ENCODE assay signal across 8 cellular contexts in genomic region chr12:100163416-100164152, GRCh38. TPM values are rescaled to one million over a fixed set of nuclear protein-coding genes. Genes with fewer than 3 reads are reported as not detected.
A peak's percentile ranks its signal among the peaks of the same experiment; 100 is the strongest.
DNase-seq lines count a peak whose midpoint lies in the region; ATAC-seq, FAIRE-seq and TF ChIP-seq lines count a peak whose summit lies in the region.

No MANE protein-coding gene starts in this region.

- H3K4me3 Mint-ChIP-seq in activated T-cell treated with anti-CD3 and anti-CD28 coated beads, Interleukin-2, amount 50 U/mL, for 72 hours = peak overlapping the region; percentile 72
- H3K4me3 Mint-ChIP-seq in natural killer cell treated with Interleukin-12 subunit alpha and Interleukin-12 subunit beta and Interleukin-15 and Interleukin-18, amount 100 ng/mL, for 72 hours = peak overlapping the region; percentile 32
- peak overlapping the region; percentile 52 for H3K4me3 Mint-ChIP-seq in stimulated activated naive CD8-positive, alpha-beta T cell treated with anti-CD3 and anti-CD28 coated beads, Interleukin-15, Interleukin-2, amounts not matched to agents 100 ng/mL and 50 ng/mL, for 24 hours

- peaks cover 18% of the 10 kb centered on the region for H3K4me1 ChIP-seq in PC-9 (replicated peaks; ENCODE audit: insufficient read depth)

- peak overlapping the region; percentile 80 for H2AFZ ChIP-seq in PC-9

- H3K27ac ChIP-seq in PC-9 = no peak overlapping the region

- DNase-seq in D721Med (ENCODE audit: insufficient read length, low spot score) (peak; percentile 48), HuH-7.5 (ENCODE audit: low spot score) (peak; percentile 33), PC-9 (peak; percentile 64 to 77), fibroblast of gingiva (ENCODE audit: low read depth) (peak; percentile 44)
- peak; percentile 70 to 75 for DNase-seq in activated T-cell treated with anti-CD3 and anti-CD28 coated beads, Interleukin-2, amount 50 U/mL, for 72 hours
- DNase-seq in natural killer cell treated with Interleukin-12 subunit alpha and Interleukin-12 subunit beta and Interleukin-15 and Interleukin-18, amount 100 ng/mL, for 72 hours (ENCODE audit: low spot score) = peak; percentile 74

- peak overlapping the region; percentile 49 for H3K4me3 ChIP-seq in PC-9

- H3K27me3 ChIP-seq in PC-9 (ENCODE audit: insufficient read depth, low read depth) = no peaks in the 10 kb centered on the region

- no peaks in the 10 kb centered on the region for H3K79me2 ChIP-seq in PC-9 (ENCODE audit: low read depth)

- H3K27ac Mint-ChIP-seq in activated T-cell treated with anti-CD3 and anti-CD28 coated beads, Interleukin-2, amount 50 U/mL, for 72 hours = no peak overlapping the region
- H3K27ac Mint-ChIP-seq in natural killer cell treated with Interleukin-12 subunit alpha and Interleukin-12 subunit beta and Interleukin-15 and Interleukin-18, amount 100 ng/mL, for 72 hours = no peak overlapping the region
- no peak overlapping the region for H3K27ac Mint-ChIP-seq in stimulated activated naive CD8-positive, alpha-beta T cell treated with anti-CD3 and anti-CD28 coated beads, Interleukin-15, Interleukin-2, amounts not matched to agents 100 ng/mL and 50 ng/mL, for 24 hours

- FAIRE-seq in D721Med (lab: Jason Lieb, UNC) = no peak

- peak overlapping the region; percentile 80 for H3K4me2 ChIP-seq in PC-9

- POLR2A ChIA-PET in PC-9 (lab: Charles Lee; ENCODE audit: unreplicated experiment) = interaction anchor here (0.6 kb wide), 1 partner anchor 14 kb away, joined by 6 read pairs; no protein-coding TSS in a partner anchor

- BruUV-seq in PC-9 (replicated peaks; lab: Mats Ljungman, UMichigan) = no TSS peak

- H3K9me3 ChIP-seq in PC-9 (ENCODE audit: insufficient read depth, low read depth) = peaks cover 5% of the 10 kb centered on the region; the same call in 1 of the 2 replicates

- intact Hi-C loops in PC-9 (cut with micrococcal nuclease; ENCODE audit: unreplicated experiment) = no loop called here

- no peaks in the 10 kb centered on the region for H3F3A ChIP-seq in PC-9 (ENCODE audit: insufficient read depth, low read depth)

- peaks cover 12% of the 10 kb centered on the region for H3K4me1 Mint-ChIP-seq in activated T-cell treated with anti-CD3 and anti-CD28 coated beads, Interleukin-2, amount 50 U/mL, for 72 hours (ENCODE audit: low read depth)
- H3K4me1 Mint-ChIP-seq in natural killer cell treated with Interleukin-12 subunit alpha and Interleukin-12 subunit beta and Interleukin-15 and Interleukin-18, amount 100 ng/mL, for 72 hours (ENCODE audit: low read depth in 2 of 2) = peaks cover 5 to 9% of the 10 kb centered on the region in 2 donors
- peaks cover 10% of the 10 kb centered on the region for H3K4me1 Mint-ChIP-seq in stimulated activated naive CD8-positive, alpha-beta T cell treated with anti-CD3 and anti-CD28 coated beads, Interleukin-15, Interleukin-2, amounts not matched to agents 100 ng/mL and 50 ng/mL, for 24 hours (ENCODE audit: low read depth)

- CTCF ChIA-PET in PC-9 (lab: Charles Lee) = interaction anchor here (0.6 to 0.7 kb wide), 3 partner anchors 9 to 68 kb away, joined by 3 read pairs; no protein-coding TSS in a partner anchor

- H3K27me3 Mint-ChIP-seq in activated T-cell treated with anti-CD3 and anti-CD28 coated beads, Interleukin-2, amount 50 U/mL, for 72 hours (ENCODE audit: low read depth) = no peaks in the 10 kb centered on the region
- H3K27me3 Mint-ChIP-seq in natural killer cell treated with Interleukin-12 subunit alpha and Interleukin-12 subunit beta and Interleukin-15 and Interleukin-18, amount 100 ng/mL, for 72 hours = no peaks in the 10 kb centered on the region
- no peaks in the 10 kb centered on the region for H3K27me3 Mint-ChIP-seq in stimulated activated naive CD8-positive, alpha-beta T cell treated with anti-CD3 and anti-CD28 coated beads, Interleukin-15, Interleukin-2, amounts not matched to agents 100 ng/mL and 50 ng/mL, for 24 hours

- no peaks in the 10 kb centered on the region for H3K9me2 ChIP-seq in PC-9 (ENCODE audit: insufficient read depth)

- H3K36me3 ChIP-seq in PC-9 (ENCODE audit: low read depth) = no peaks in the 10 kb centered on the region

- no peaks in the 10 kb centered on the region for H4K20me1 ChIP-seq in PC-9 (ENCODE audit: insufficient read depth)

- TF ChIP-seq CTCF in D721Med (IDR thresholded peaks at IDR 0.05; ENCODE audit: insufficient read depth, missing control alignments) = no peak
- no peak; the same call in 1 of the 2 replicates for TF ChIP-seq CTCF in PC-9 (conservative IDR thresholded peaks at IDR 0.05)

- H3K36me3 Mint-ChIP-seq in activated T-cell treated with anti-CD3 and anti-CD28 coated beads, Interleukin-2, amount 50 U/mL, for 72 hours (ENCODE audit: insufficient read depth in 2 of 2) = no peaks in the 10 kb centered on the region
- no peaks in the 10 kb centered on the region for H3K36me3 Mint-ChIP-seq in natural killer cell treated with Interleukin-12 subunit alpha and Interleukin-12 subunit beta and Interleukin-15 and Interleukin-18, amount 100 ng/mL, for 72 hours
- H3K36me3 Mint-ChIP-seq in stimulated activated naive CD8-positive, alpha-beta T cell treated with anti-CD3 and anti-CD28 coated beads, Interleukin-15, Interleukin-2, amounts not matched to agents 100 ng/mL and 50 ng/mL, for 24 hours (ENCODE audit: low read depth) = no peaks in the 10 kb centered on the region

- no peaks in the 10 kb centered on the region for H3K9me3 Mint-ChIP-seq in activated T-cell treated with anti-CD3 and anti-CD28 coated beads, Interleukin-2, amount 50 U/mL, for 72 hours
- no peaks in the 10 kb centered on the region for H3K9me3 Mint-ChIP-seq in natural killer cell treated with Interleukin-12 subunit alpha and Interleukin-12 subunit beta and Interleukin-15 and Interleukin-18, amount 100 ng/mL, for 72 hours
- no peaks in the 10 kb centered on the region for H3K9me3 Mint-ChIP-seq in stimulated activated naive CD8-positive, alpha-beta T cell treated with anti-CD3 and anti-CD28 coated beads, Interleukin-15, Interleukin-2, amounts not matched to agents 100 ng/mL and 50 ng/mL, for 24 hours

- peak; percentile 100 for ATAC-seq in GM21576 (IDR thresholded peaks at IDR 0.05; ENCODE audit: unreplicated experiment)
- ATAC-seq in activated T-cell treated with anti-CD3 and anti-CD28 coated beads, Interleukin-2, amount 50 U/mL, for 72 hours (replicated peaks in 1 of 2) = peak; percentile 100
- peak; percentile 91 to 97 for ATAC-seq in natural killer cell treated with Interleukin-12 subunit alpha and Interleukin-12 subunit beta and Interleukin-15 and Interleukin-18, amount 100 ng/mL, for 72 hours

RNA-seq across cellular contexts. Expression of gene BLTP3B, which starts 20.9 kb away (rescaled TPM):
- total RNA-seq in PC-9 (2021) = 15.2 and 19.8 TPM in 2 replicates
- 10 to 100 TPM; 44.7 to 48.9 TPM for total RNA-seq in activated T-cell treated with anti-CD3 and anti-CD28 coated beads, Interleukin-2, amount 50 U/mL, for 72 hours
- 10 to 100 TPM; 34.2 to 44.6 TPM for total RNA-seq in natural killer cell treated with Interleukin-12 subunit alpha and Interleukin-12 subunit beta and Interleukin-15 and Interleukin-18, amount 100 ng/mL, for 72 hours

RNA-seq across cellular contexts. Expression of gene ACTR6, which starts 37.0 kb away (rescaled TPM):
- total RNA-seq in PC-9 (2021) = 22.4 and 26.9 TPM in 2 replicates
- 10 to 100 TPM; 32.7 to 37.1 TPM for total RNA-seq in activated T-cell treated with anti-CD3 and anti-CD28 coated beads, Interleukin-2, amount 50 U/mL, for 72 hours
- total RNA-seq in natural killer cell treated with Interleukin-12 subunit alpha and Interleukin-12 subunit beta and Interleukin-15 and Interleukin-18, amount 100 ng/mL, for 72 hours = 10 to 100 TPM; 24.0 to 47.6 TPM
